Comparison of ENCODE assay signal across 26 cellular contexts in genomic region chr6:17206566-17207072, GRCh38.
"Had no signal": no experiment of that assay in that cellular context is flagged by ENCODE, and none has a peak within 500 bp of the region (broad histone marks: within the 10 kb centered on the region; RNA-seq: fewer than 3 reads in every experiment).

No MANE protein-coding gene starts in this region.

- H3K9me3 ChIP-seq: neutrophil, pancreas, prostate gland, suprapubic skin, testis, transverse colon, upper lobe of right lung, uterus had no signal

- H3K27me3 Mint-ChIP-seq: type B pancreatic cell had no signal

- H3K4me3 ChIP-seq: neural progenitor cell, pancreas, prostate gland, skin epidermis, suprapubic skin, testis, tibial artery, transverse colon, upper lobe of right lung, uterus had no signal

- DNase-seq: naive thymus-derived CD4-positive, alpha-beta T cell; natural killer cell; nucleus accumbens; right cardiac atrium; stimulated activated CD4-positive, alpha-beta T cell treated with anti-CD3 and anti-CD28 coated beads, Interleukin-15, amount 100 ng/mL, for 24 hours; stimulated activated CD4-positive, alpha-beta T cell treated with anti-CD3 and anti-CD28 coated beads, Interleukin-2, amount 100 ng/mL, for 24 hours; stimulated activated CD4-positive, alpha-beta T cell treated with anti-CD3 and anti-CD28 coated beads, Interleukin-2, amount 100 ng/mL, for 48 hours; stimulated activated CD4-positive, alpha-beta T cell treated with anti-CD3 and anti-CD28 coated beads, Interleukin-4, amount 100 ng/mL, for 24 hours; stimulated activated naive CD4-positive, alpha-beta T cell; substantia nigra; testis; tibial artery; transverse colon; upper lobe of right lung; uterus had no signal

- H3K4me1 ChIP-seq: neural progenitor cell, pancreas, prostate gland, suprapubic skin, testis, tibial artery, upper lobe of right lung, uterus had no signal

- H2AFZ ChIP-seq: neural progenitor cell had no signal

- H3K36me3 Mint-ChIP-seq: natural killer cell; stimulated activated effector memory CD8-positive, alpha-beta T cell treated with anti-CD3 and anti-CD28 coated beads, Interleukin-12 subunit alpha, Interleukin-12 subunit beta, amount 100 ng/mL, for 72 hours; type B pancreatic cell had no signal

- H3K27ac ChIP-seq: neural progenitor cell, neutrophil, pancreas, prostate gland, skin epidermis, suprapubic skin, testis, tibial artery, transverse colon, upper lobe of right lung, uterus had no signal

- H3K36me3 ChIP-seq: neural progenitor cell, neutrophil, pancreas, prostate gland, suprapubic skin, tibial artery, transverse colon, upper lobe of right lung, uterus had no signal

- H3K4me2 ChIP-seq: neural progenitor cell had no signal

- H3K9ac ChIP-seq: neural progenitor cell had no signal

- H3K27ac Mint-ChIP-seq: naive thymus-derived CD4-positive, alpha-beta T cell; natural killer cell; neural progenitor cell; stimulated activated effector memory CD8-positive, alpha-beta T cell treated with anti-CD3 and anti-CD28 coated beads, Interleukin-12 subunit alpha, Interleukin-12 subunit beta, amount 100 ng/mL, for 72 hours; stimulated activated naive CD8-positive, alpha-beta T cell treated with anti-CD3 and anti-CD28 coated beads, Interleukin-15, Interleukin-2, amounts not matched to agents 100 ng/mL and 50 ng/mL, for 24 hours; type B pancreatic cell had no signal

- H3K4me3 Mint-ChIP-seq: naive thymus-derived CD4-positive, alpha-beta T cell; natural killer cell; nephron; neural progenitor cell; stimulated activated effector memory CD8-positive, alpha-beta T cell treated with anti-CD3 and anti-CD28 coated beads, Interleukin-12 subunit alpha, Interleukin-12 subunit beta, amount 100 ng/mL, for 72 hours; stimulated activated naive CD8-positive, alpha-beta T cell treated with anti-CD3 and anti-CD28 coated beads, Interleukin-15, Interleukin-2, amounts not matched to agents 100 ng/mL and 50 ng/mL, for 24 hours; type B pancreatic cell had no signal

- FAIRE-seq: pancreas had no signal

- ATAC-seq: naive thymus-derived CD4-positive, alpha-beta T cell; natural killer cell; pancreas; right cardiac atrium; sciatic nerve; stimulated activated effector memory CD8-positive, alpha-beta T cell treated with anti-CD3 and anti-CD28 coated beads, Interleukin-12 subunit alpha, Interleukin-12 subunit beta, amount 100 ng/mL, for 72 hours; upper lobe of right lung had no signal

- H3K9me3 Mint-ChIP-seq: natural killer cell; stimulated activated effector memory CD8-positive, alpha-beta T cell treated with anti-CD3 and anti-CD28 coated beads, Interleukin-12 subunit alpha, Interleukin-12 subunit beta, amount 100 ng/mL, for 72 hours; stimulated activated naive CD8-positive, alpha-beta T cell treated with anti-CD3 and anti-CD28 coated beads, Interleukin-15, Interleukin-2, amounts not matched to agents 100 ng/mL and 50 ng/mL, for 24 hours had no signal

- H3K27me3 ChIP-seq: neural progenitor cell, pancreas, suprapubic skin, testis, tibial artery, transverse colon, upper lobe of right lung, uterus had no signal

- H3K4me1 Mint-ChIP-seq: natural killer cell; stimulated activated effector memory CD8-positive, alpha-beta T cell treated with anti-CD3 and anti-CD28 coated beads, Interleukin-12 subunit alpha, Interleukin-12 subunit beta, amount 100 ng/mL, for 72 hours had no signal
